ENCODE assay signal across 1 cellular context in the genomic region with DNA sequence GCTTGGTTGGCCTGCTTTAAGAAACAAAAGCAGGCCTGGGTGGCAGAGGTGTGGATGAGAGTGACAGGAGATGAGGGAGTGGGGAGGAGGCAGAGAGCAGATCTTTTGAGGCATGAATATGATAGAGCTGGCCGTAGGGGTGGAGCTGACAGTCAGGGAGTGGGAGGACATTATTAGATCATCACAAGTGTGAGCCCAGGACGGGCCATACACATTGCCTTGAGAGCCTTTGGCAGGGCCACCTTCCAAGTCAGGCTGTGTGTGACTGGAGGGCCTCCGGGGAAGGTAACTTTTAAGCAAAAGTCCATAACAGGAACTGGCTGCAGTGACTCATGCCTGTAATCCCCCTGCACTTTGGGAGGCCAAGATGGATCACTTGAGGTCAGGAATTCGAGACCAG.
TF ChIP-seq lines count a peak whose summit lies in the region.

No MANE protein-coding gene starts in this region.

TF ChIP-seq in HEK293, 187 proteins besides CTCF, POLR2A, EP300 and RAD21 (continued from another document):
- TF ChIP-seq ZBTB10 (tag by site-specific recombination; IDR thresholded peaks at IDR 0.05) (no peak), ZNF157 (tag by site-specific recombination; IDR thresholded peaks at IDR 0.05) (no peak), ZNF670 (tag by site-specific recombination; IDR thresholded peaks at IDR 0.05; ENCODE audit: low read depth) (no peak), KLF9 (tag by site-specific recombination; IDR thresholded peaks at IDR 0.05; ENCODE audit: low read depth) (no peak), ZNF26 (tag by site-specific recombination; IDR thresholded peaks at IDR 0.05) (no peak), SP3 (tag by site-specific recombination; IDR thresholded peaks at IDR 0.05) (no peak), ZNF335 (tag by site-specific recombination; conservative IDR thresholded peaks at IDR 0.05) (peak; percentile 43), ELK4 (IDR thresholded peaks at IDR 0.05; ENCODE audit: borderline replicate concordance, low read depth, low read length) (no peak), ZNF792 (tag by site-specific recombination; IDR thresholded peaks at IDR 0.05) (no peak), ZNF132 (tag by site-specific recombination; IDR thresholded peaks at IDR 0.05; ENCODE audit: borderline replicate concordance) (no peak), ZNF274 (IDR thresholded peaks at IDR 0.05; ENCODE audit: low read length) (no peak), ZNF274 (tag by site-specific recombination; IDR thresholded peaks at IDR 0.05; ENCODE audit: borderline replicate concordance) (no peak), ZNF398 (tag by site-specific recombination; IDR thresholded peaks at IDR 0.05) (0 out of 2 replicates have a peak, but pooled peaks have one; percentile 10), SETDB1 (IDR thresholded peaks at IDR 0.05; ENCODE audit: insufficient read length, low read length) (no peak), ZNF366 (tag by site-specific recombination; conservative IDR thresholded peaks at IDR 0.05) (no peak), ZXDB (tag by site-specific recombination; IDR thresholded peaks at IDR 0.05) (no peak), ZNF623 (tag by site-specific recombination; IDR thresholded peaks at IDR 0.05) (no peak), EGR2 (tag by site-specific recombination; IDR thresholded peaks at IDR 0.05; ENCODE audit: low read depth) (peak; percentile 97), ZNF280D (tag by site-specific recombination; IDR thresholded peaks at IDR 0.05) (no peak), GLI4 (tag by site-specific recombination; IDR thresholded peaks at IDR 0.05) (no peak), RBAK (tag by site-specific recombination; IDR thresholded peaks at IDR 0.05) (no peak), ZBTB8A (tag by site-specific recombination; IDR thresholded peaks at IDR 0.05) (no peak), ZNF175 (tag by site-specific recombination; IDR thresholded peaks at IDR 0.05) (no peak), PRDM6 (tag by site-specific recombination; IDR thresholded peaks at IDR 0.05) (no peak), ZFHX2 (tag by site-specific recombination; conservative IDR thresholded peaks at IDR 0.05) (peak; percentile 91), ZNF600 (tag by site-specific recombination; IDR thresholded peaks at IDR 0.05) (peak; percentile 83), ZFP3 (tag by site-specific recombination; IDR thresholded peaks at IDR 0.05; ENCODE audit: low read depth) (no peak)
- TF ChIP-seq, protein P1, sequence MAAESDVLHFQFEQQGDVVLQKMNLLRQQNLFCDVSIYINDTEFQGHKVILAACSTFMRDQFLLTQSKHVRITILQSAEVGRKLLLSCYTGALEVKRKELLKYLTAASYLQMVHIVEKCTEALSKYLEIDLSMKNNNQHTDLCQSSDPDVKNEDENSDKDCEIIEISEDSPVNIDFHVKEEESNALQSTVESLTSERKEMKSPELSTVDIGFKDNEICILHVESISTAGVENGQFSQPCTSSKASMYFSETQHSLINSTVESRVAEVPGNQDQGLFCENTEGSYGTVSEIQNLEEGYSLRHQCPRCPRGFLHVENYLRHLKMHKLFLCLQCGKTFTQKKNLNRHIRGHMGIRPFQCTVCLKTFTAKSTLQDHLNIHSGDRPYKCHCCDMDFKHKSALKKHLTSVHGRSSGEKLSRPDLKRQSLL (tag by site-specific recombination; IDR thresholded peaks at IDR 0.05) = peak; percentile 18; the same call in 1 of the 2 replicates
- TF ChIP-seq, protein P2, sequence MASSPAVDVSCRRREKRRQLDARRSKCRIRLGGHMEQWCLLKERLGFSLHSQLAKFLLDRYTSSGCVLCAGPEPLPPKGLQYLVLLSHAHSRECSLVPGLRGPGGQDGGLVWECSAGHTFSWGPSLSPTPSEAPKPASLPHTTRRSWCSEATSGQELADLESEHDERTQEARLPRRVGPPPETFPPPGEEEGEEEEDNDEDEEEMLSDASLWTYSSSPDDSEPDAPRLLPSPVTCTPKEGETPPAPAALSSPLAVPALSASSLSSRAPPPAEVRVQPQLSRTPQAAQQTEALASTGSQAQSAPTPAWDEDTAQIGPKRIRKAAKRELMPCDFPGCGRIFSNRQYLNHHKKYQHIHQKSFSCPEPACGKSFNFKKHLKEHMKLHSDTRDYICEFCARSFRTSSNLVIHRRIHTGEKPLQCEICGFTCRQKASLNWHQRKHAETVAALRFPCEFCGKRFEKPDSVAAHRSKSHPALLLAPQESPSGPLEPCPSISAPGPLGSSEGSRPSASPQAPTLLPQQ (tag by site-specific recombination; IDR thresholded peaks at IDR 0.05) = no peak
- TF ChIP-seq, protein P3, sequence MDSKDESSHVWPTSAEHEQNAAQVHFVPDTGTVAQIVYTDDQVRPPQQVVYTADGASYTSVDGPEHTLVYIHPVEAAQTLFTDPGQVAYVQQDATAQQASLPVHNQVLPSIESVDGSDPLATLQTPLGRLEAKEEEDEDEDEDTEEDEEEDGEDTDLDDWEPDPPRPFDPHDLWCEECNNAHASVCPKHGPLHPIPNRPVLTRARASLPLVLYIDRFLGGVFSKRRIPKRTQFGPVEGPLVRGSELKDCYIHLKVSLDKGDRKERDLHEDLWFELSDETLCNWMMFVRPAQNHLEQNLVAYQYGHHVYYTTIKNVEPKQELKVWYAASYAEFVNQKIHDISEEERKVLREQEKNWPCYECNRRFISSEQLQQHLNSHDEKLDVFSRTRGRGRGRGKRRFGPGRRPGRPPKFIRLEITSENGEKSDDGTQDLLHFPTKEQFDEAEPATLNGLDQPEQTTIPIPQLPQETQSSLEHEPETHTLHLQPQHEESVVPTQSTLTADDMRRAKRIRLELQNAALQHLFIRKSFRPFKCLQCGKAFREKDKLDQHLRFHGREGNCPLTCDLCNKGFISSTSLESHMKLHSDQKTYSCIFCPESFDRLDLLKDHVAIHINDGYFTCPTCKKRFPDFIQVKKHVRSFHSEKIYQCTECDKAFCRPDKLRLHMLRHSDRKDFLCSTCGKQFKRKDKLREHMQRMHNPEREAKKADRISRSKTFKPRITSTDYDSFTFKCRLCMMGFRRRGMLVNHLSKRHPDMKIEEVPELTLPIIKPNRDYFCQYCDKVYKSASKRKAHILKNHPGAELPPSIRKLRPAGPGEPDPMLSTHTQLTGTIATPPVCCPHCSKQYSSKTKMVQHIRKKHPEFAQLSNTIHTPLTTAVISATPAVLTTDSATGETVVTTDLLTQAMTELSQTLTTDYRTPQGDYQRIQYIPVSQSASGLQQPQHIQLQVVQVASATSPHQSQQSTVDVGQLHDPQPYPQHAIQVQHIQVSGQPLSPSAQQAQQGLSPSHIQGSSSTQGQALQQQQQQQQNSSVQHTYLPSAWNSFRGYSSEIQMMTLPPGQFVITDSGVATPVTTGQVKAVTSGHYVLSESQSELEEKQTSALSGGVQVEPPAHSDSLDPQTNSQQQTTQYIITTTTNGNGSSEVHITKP (tag by site-specific recombination; IDR thresholded peaks at IDR 0.05) = peak; percentile 52
- TF ChIP-seq, protein P4, sequence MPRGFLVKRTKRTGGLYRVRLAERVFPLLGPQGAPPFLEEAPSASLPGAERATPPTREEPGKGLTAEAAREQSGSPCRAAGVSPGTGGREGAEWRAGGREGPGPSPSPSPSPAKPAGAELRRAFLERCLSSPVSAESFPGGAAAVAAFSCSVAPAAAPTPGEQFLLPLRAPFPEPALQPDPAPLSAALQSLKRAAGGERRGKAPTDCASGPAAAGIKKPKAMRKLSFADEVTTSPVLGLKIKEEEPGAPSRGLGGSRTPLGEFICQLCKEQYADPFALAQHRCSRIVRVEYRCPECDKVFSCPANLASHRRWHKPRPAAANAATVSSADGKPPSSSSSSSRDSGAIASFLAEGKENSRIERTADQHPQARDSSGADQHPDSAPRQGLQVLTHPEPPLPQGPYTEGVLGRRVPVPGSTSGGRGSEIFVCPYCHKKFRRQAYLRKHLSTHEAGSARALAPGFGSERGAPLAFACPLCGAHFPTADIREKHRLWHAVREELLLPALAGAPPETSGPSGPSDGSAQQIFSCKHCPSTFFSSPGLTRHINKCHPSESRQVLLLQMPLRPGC (tag by site-specific recombination; IDR thresholded peaks at IDR 0.05) = no peak
